Comparison of ENCODE assay signal across 25 cellular contexts in genomic region chr15:77052556-77052955, GRCh38. TPM values are rescaled to one million over a fixed set of nuclear protein-coding genes. Genes with fewer than 3 reads are reported as not detected.
"Had no signal": no experiment of that assay in that cellular context is flagged by ENCODE, and none has a peak within 500 bp of the region (broad histone marks: within the 10 kb centered on the region; RNA-seq: fewer than 3 reads in every experiment).

No MANE protein-coding gene starts in this region.

- H3K27ac ChIP-seq: dorsolateral prefrontal cortex, gastrocnemius medialis, neural progenitor cell, parathyroid adenoma, right lobe of liver, suprapubic skin had no signal

- H3K4me1 ChIP-seq: neural progenitor cell, parathyroid adenoma had no signal

- H3K9me3 Mint-ChIP-seq: memory B cell; naive B cell; natural killer cell treated with Interleukin-12 subunit alpha and Interleukin-12 subunit beta and Interleukin-15 and Interleukin-18, amount 100 ng/mL, for 72 hours; neural progenitor cell; stimulated activated naive CD8-positive, alpha-beta T cell treated with anti-CD3 and anti-CD28 coated beads, Interleukin-15, amount 100 ng/mL, for 72 hours had no signal

- H3K27me3 ChIP-seq: dorsolateral prefrontal cortex, gastrocnemius medialis, neural progenitor cell, right lobe of liver, suprapubic skin had no signal

- H3K27ac Mint-ChIP-seq: memory B cell; natural killer cell treated with Interleukin-12 subunit alpha and Interleukin-12 subunit beta and Interleukin-15 and Interleukin-18, amount 100 ng/mL, for 72 hours; neural progenitor cell; progenitor cell of endocrine pancreas; stimulated activated naive CD8-positive, alpha-beta T cell treated with anti-CD3 and anti-CD28 coated beads, Interleukin-15, amount 100 ng/mL, for 72 hours had no signal

- H3K4me3 ChIP-seq: dorsolateral prefrontal cortex, gastrocnemius medialis, lung, mucosa of descending colon, neural progenitor cell, right lobe of liver, suprapubic skin had no signal

- H3K4me3 Mint-ChIP-seq: memory B cell; naive B cell; natural killer cell treated with Interleukin-12 subunit alpha and Interleukin-12 subunit beta and Interleukin-15 and Interleukin-18, amount 100 ng/mL, for 72 hours; neural progenitor cell; stimulated activated naive CD8-positive, alpha-beta T cell treated with anti-CD3 and anti-CD28 coated beads, Interleukin-15, amount 100 ng/mL, for 72 hours had no signal

- ATAC-seq: gastrocnemius medialis; left lobe of liver; mucosa of descending colon; natural killer cell treated with Interleukin-12 subunit alpha and Interleukin-12 subunit beta and Interleukin-15 and Interleukin-18, amount 100 ng/mL, for 72 hours; right lobe of liver; stimulated activated naive CD8-positive, alpha-beta T cell treated with anti-CD3 and anti-CD28 coated beads, Interleukin-15, amount 100 ng/mL, for 72 hours had no signal

- H3K4me1 Mint-ChIP-seq: neural progenitor cell had no signal

- H3K27me3 Mint-ChIP-seq: memory B cell; naive B cell; natural killer cell treated with Interleukin-12 subunit alpha and Interleukin-12 subunit beta and Interleukin-15 and Interleukin-18, amount 100 ng/mL, for 72 hours; progenitor cell of endocrine pancreas; stimulated activated naive CD8-positive, alpha-beta T cell treated with anti-CD3 and anti-CD28 coated beads, Interleukin-15, amount 100 ng/mL, for 72 hours had no signal

- DNase-seq: dorsolateral prefrontal cortex; effector CD4-positive, alpha-beta T cell; foreskin fibroblast; gastrocnemius medialis; head of caudate nucleus; kidney; mucosa of descending colon; naive B cell; right lobe of liver; small intestine; stimulated activated CD4-positive, alpha-beta T cell treated with anti-CD3 and anti-CD28 coated beads, Interleukin-15, amount 100 ng/mL, for 24 hours; stimulated activated CD4-positive, alpha-beta T cell treated with anti-CD3 and anti-CD28 coated beads, Interleukin-2, amount 100 ng/mL, for 48 hours; stimulated activated naive CD4-positive, alpha-beta T cell; stimulated activated naive CD8-positive, alpha-beta T cell treated with anti-CD3 and anti-CD28 coated beads, Interleukin-15, amount 100 ng/mL, for 72 hours; trophoblast cell had no signal

- H3K9me3 ChIP-seq: gastrocnemius medialis, mucosa of descending colon, suprapubic skin had no signal

RNA-seq across cellular contexts. Expression of gene PSTPIP1, which starts 57.6 kb away (rescaled TPM):
- total RNA-seq: glomerular endothelial cell, osteoblast, progenitor cell of endocrine pancreas had no signal
